Comparison of ENCODE assay signal across 14 cellular contexts in the genomic region with DNA sequence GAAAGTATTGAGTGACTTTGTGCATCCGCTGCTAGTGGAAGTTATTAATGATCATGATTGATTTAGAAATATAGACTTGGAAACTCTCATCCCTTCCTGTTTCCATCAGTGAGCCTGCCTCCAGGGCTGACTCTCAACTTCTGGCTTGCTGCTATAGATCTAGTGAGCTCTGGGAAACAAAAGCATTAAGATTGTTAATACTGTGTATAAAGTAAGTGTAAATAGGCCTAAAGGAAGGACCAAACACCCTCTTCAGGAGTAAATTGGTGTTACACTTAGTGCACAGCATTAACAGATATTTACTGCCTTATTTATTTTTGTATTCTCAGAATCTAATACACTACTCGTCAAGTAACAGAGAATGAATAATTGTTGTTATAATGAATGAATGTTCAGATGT.
DNase-seq lines count a peak whose midpoint lies in the region; ATAC-seq and TF ChIP-seq lines count a peak whose summit lies in the region.
"Had no signal": no experiment of that assay in that cellular context is flagged by ENCODE, and none has a peak within 500 bp of the region (broad histone marks: within the 10 kb centered on the region; RNA-seq: fewer than 3 reads in every experiment).

No MANE protein-coding gene starts in this region.

- H3K27me3 ChIP-seq in PC-3 (ENCODE audit: low read length): peaks cover 73% of the 10 kb centered on the region
- no peaks in the 10 kb centered on the region for H3K27me3 ChIP-seq in upper lobe of right lung
- no peaks in the 10 kb centered on the region for H3K27me3 ChIP-seq in tibial artery
- H3K27me3 ChIP-seq: heart left ventricle, testis had no signal

- no peak overlapping the region for H3K27ac ChIP-seq in PC-3 (ENCODE audit: low read length)
- H3K27ac ChIP-seq in upper lobe of right lung: no peak overlapping the region
- H3K27ac ChIP-seq in tibial artery: no peak overlapping the region
- H3K27ac ChIP-seq: heart left ventricle, testis had no signal

- H3K4me3 ChIP-seq in PC-3 (ENCODE audit: low read length) (no peak overlapping the region), epithelial cell of proximal tubule (ENCODE audit: low read depth, low read length) (no peak overlapping the region), upper lobe of right lung (no peak overlapping the region), tibial artery (no peak overlapping the region)
- H3K4me3 ChIP-seq: heart left ventricle, testis had no signal

- H3K36me3 ChIP-seq in PC-3 (ENCODE audit: low read depth, low read length) (no peaks in the 10 kb centered on the region), upper lobe of right lung (no peaks in the 10 kb centered on the region), tibial artery (no peaks in the 10 kb centered on the region)
- H3K36me3 ChIP-seq: heart left ventricle had no signal

- no peaks in the 10 kb centered on the region for H3K79me2 ChIP-seq in PC-3 (ENCODE audit: low read length)

- BruUV-seq in PC-3 (replicated peaks; lab: Mats Ljungman, UMichigan): no TSS peak

- no peaks in the 10 kb centered on the region for H4K20me1 ChIP-seq in PC-3 (ENCODE audit: low read length)

- POLR2A ChIA-PET in PC-3 (lab: Charles Lee; ENCODE audit: unreplicated experiment): no interaction called here

- H3K4me2 ChIP-seq in PC-3 (ENCODE audit: low read length): no peak overlapping the region

- no peaks in the 10 kb centered on the region for H3K4me1 ChIP-seq in PC-3 (ENCODE audit: insufficient read depth, low read length)
- no peaks in the 10 kb centered on the region for H3K4me1 ChIP-seq in upper lobe of right lung
- peaks cover 0 to 9% (median 3%) of the 10 kb centered on the region in 4 donors for H3K4me1 ChIP-seq in tibial artery
- H3K4me1 ChIP-seq: testis had no signal

- no peak overlapping the region for H2AFZ ChIP-seq in PC-3 (ENCODE audit: low read length)

- no peaks in the 10 kb centered on the region for H3K9me2 ChIP-seq in PC-3 (replicated peaks; ENCODE audit: low read length)

- TF ChIP-seq CTCF in PC-3 (conservative IDR thresholded peaks at IDR 0.05; ENCODE audit: low read depth, low read length) (peak; percentile 45), epithelial cell of proximal tubule (conservative IDR thresholded peaks at IDR 0.05; ENCODE audit: low read depth, low read length) (peak; percentile 54), upper lobe of right lung (IDR thresholded peaks at IDR 0.05) (peak; percentile 21), tibial artery (IDR thresholded peaks at IDR 0.05) (no peak)

- H3K9me3 ChIP-seq in PC-3 (ENCODE audit: low read length) (no peaks in the 10 kb centered on the region), upper lobe of right lung (no peaks in the 10 kb centered on the region), tibial artery (no peaks in the 10 kb centered on the region)
- H3K9me3 ChIP-seq: heart left ventricle, testis had no signal

- H3K9ac ChIP-seq in PC-3 (ENCODE audit: low read length): no peak overlapping the region

- intact Hi-C loops in PC-3 (cut with micrococcal nuclease) (no loop called here), upper lobe of right lung (cut with DNase I) (no loop called here), tibial artery (cut with DNase I; ENCODE audit: low total_unique reads) (no loop called here)

- CTCF ChIA-PET in PC-3 (lab: Charles Lee): no interaction called here

- DNase-seq in SKM-1 treated with dmso at 0.1 percent for 144 hours (lab: John Stamatoyannopoulos, UW; ENCODE audit: unreplicated experiment) (peak; percentile 2), SKM-1 (lab: John Stamatoyannopoulos, UW; ENCODE audit: unreplicated experiment) (no peak), PC-3 (peak; percentile 30), epithelial cell of proximal tubule (ENCODE audit: low read depth) (peak; percentile 1), upper lobe of right lung (no peak), NCI-H128 (lab: John Stamatoyannopoulos, UW; ENCODE audit: unreplicated experiment) (no peak), tibial artery (no peak)
- DNase-seq in stimulated activated CD4-positive, alpha-beta T cell treated with anti-CD3 and anti-CD28 coated beads, Interleukin-15, amount 100 ng/mL, for 24 hours: no peak
- DNase-seq: effector CD4-positive, alpha-beta T cell; heart left ventricle; NCI-H526 treated with DMSO at 0.1 percent for 48 hours; retina; T-helper 9 cell; testis had no signal

- no peaks in the 10 kb centered on the region for H3F3A ChIP-seq in PC-3 (ENCODE audit: low read length, unreplicated experiment)

- ATAC-seq in PC-3 (peak; percentile 35; the same call in 1 of the 2 replicates), upper lobe of right lung (no peak)
- ATAC-seq: heart left ventricle had no signal

Comparison
In these comparisons a context has a peak if more than half of its experiments do, and no peak if none do; other contexts are left out.
1. DNase-seq: peak in SKM-1 treated with dmso at 0.1 percent for 144 hours (single experiment), PC-3 (single experiment) and epithelial cell of proximal tubule (single experiment); none in SKM-1 (single experiment), upper lobe of right lung (single experiment), NCI-H128 (single experiment), tibial artery (0 of 2) and stimulated activated CD4-positive, alpha-beta T cell treated with anti-CD3 and anti-CD28 coated beads, Interleukin-15, amount 100 ng/mL, for 24 hours (single experiment).
2. CTCF ChIP-seq: peak in PC-3 (single experiment), epithelial cell of proximal tubule (single experiment) and upper lobe of right lung (single experiment); none in tibial artery (0 of 2).